ENCODE assay signal across 9 cellular contexts in genomic region chr18:11994708-11995444, GRCh38. TPM values are rescaled to one million over a fixed set of nuclear protein-coding genes. Genes with fewer than 3 reads are reported as not detected.
DNase-seq lines count a peak whose midpoint lies in the region; ATAC-seq and TF ChIP-seq lines count a peak whose summit lies in the region.
"Had no signal": no experiment of that assay in that cellular context is flagged by ENCODE, and none has a peak within 500 bp of the region (broad histone marks: within the 10 kb centered on the region; RNA-seq: fewer than 3 reads in every experiment).

No MANE protein-coding gene starts in this region.

- H3K9ac ChIP-seq in HUES64 (ENCODE audit: low read depth, low read length) = no peak overlapping the region
- no peak overlapping the region for H3K9ac ChIP-seq in endodermal cell (ENCODE audit: extremely low read depth, low read length, poor library complexity, severe bottlenecking)
- no peak overlapping the region for H3K9ac ChIP-seq in MM.1S (ENCODE audit: low read length)

- ATAC-seq in lung (ENCODE audit: insufficient read depth, low FRiP score) = peak; percentile 25
- no peak for ATAC-seq in GM21529 (IDR thresholded peaks at IDR 0.05; ENCODE audit: unreplicated experiment)
- no peak for ATAC-seq in GM18517 (IDR thresholded peaks at IDR 0.05; ENCODE audit: unreplicated experiment)

- H3F3A ChIP-seq in MM.1S (ENCODE audit: insufficient read depth, low read length) = no peaks in the 10 kb centered on the region

- 29% methylated on average over 11 of the region's 11 CpGs for WGBS in HUES64
- WGBS in endodermal cell (ENCODE audit: insufficient coverage in 1 of 2, insufficient read length in 1 of 2), 2 experiments = 32 to 46% methylated on average over 7 to 11 of the region's 11 CpGs
- 39 to 50% methylated on average over 11 of the region's 11 CpGs for WGBS in lung, 2 donors

- DNase-seq in ACHN (peak; percentile 91), endodermal cell (peak; percentile 92), lung (ENCODE audit: low spot score) (no peak), UCSD-AML1 (lab: John Stamatoyannopoulos, UW; ENCODE audit: unreplicated experiment) (no peak), MM.1S (no peak)
- DNase-seq: NCI-H2107 had no signal

- H3K36me3 ChIP-seq in HUES64 (ENCODE audit: insufficient read depth, low read length) (peaks cover 11% of the 10 kb centered on the region), endodermal cell (ENCODE audit: control insufficient read depth, insufficient read depth, low read length) (peaks cover 10% of the 10 kb centered on the region), lung (ENCODE audit: control insufficient read depth in 2 of 2, insufficient read depth in 2 of 2, low read length in 2 of 2) (no peaks in the 10 kb centered on the region), MM.1S (replicated peaks; ENCODE audit: insufficient read depth, low read length) (no peaks in the 10 kb centered on the region)

- H3K27ac Mint-ChIP-seq in endodermal cell = peak overlapping the region; percentile 84

- no peaks in the 10 kb centered on the region for H3K9me3 Mint-ChIP-seq in endodermal cell

- no peak overlapping the region for H2AFZ ChIP-seq in MM.1S (ENCODE audit: low read length)

- peaks cover 12% of the 10 kb centered on the region; the same call in 1 of the 2 replicates for H3K4me1 ChIP-seq in HUES64 (ENCODE audit: insufficient read depth, low read length)
- H3K4me1 ChIP-seq in endodermal cell (ENCODE audit: control insufficient read depth, insufficient read depth, low read length) = peaks cover 6% of the 10 kb centered on the region
- H3K4me1 ChIP-seq in lung (ENCODE audit: control insufficient read depth in 2 of 2, insufficient read depth in 2 of 2, low read length in 2 of 2) = peaks cover 0 to 8% of the 10 kb centered on the region in 2 donors
- H3K4me1 ChIP-seq in MM.1S (ENCODE audit: low read length) = peaks cover 10% of the 10 kb centered on the region

- peak overlapping the region; percentile 7; the same call in 1 of the 2 replicates for H3K27ac ChIP-seq in HUES64 (ENCODE audit: low read depth, low read length)
- H3K27ac ChIP-seq in endodermal cell (ENCODE audit: low read depth, low read length) = no peak overlapping the region
- peak overlapping the region; percentile 2 to 48 for H3K27ac ChIP-seq in lung (ENCODE audit: low read depth in 1 of 2, low read length in 1 of 2)
- H3K27ac ChIP-seq in MM.1S (ENCODE audit: low read length) = no peak overlapping the region

- H3K9me3 ChIP-seq in HUES64 (ENCODE audit: insufficient read depth, low read depth, low read length) = no peaks in the 10 kb centered on the region
- H3K9me3 ChIP-seq in endodermal cell (ENCODE audit: control insufficient read depth, low read length) = no peaks in the 10 kb centered on the region
- no peaks in the 10 kb centered on the region for H3K9me3 ChIP-seq in lung (ENCODE audit: control insufficient read depth in 2 of 2, insufficient read depth in 1 of 2, low read length in 1 of 2)
- H3K9me3 ChIP-seq in MM.1S (replicated peaks; ENCODE audit: insufficient read depth, low read length) = no peaks in the 10 kb centered on the region

- in situ Hi-C loops in ACHN (cut with HindIII; ENCODE audit: low pct_ligation_motif_present, low pct_unique_long_range_greater_than_20kb, low sequenced_read_pairs) = no loop called here

- no peak overlapping the region; the same call in 1 of the 2 replicates for H3K4me2 ChIP-seq in MM.1S (ENCODE audit: low read depth, low read length)

- peak overlapping the region; percentile 29 for H3K4me3 ChIP-seq in HUES64 (ENCODE audit: low read length)
- no peak overlapping the region for H3K4me3 ChIP-seq in endodermal cell (ENCODE audit: low read length)
- H3K4me3 ChIP-seq in lung = no peak overlapping the region
- no peak overlapping the region for H3K4me3 ChIP-seq in MM.1S (ENCODE audit: low read length)

- peak overlapping the region; percentile 9 for H3K4me3 Mint-ChIP-seq in endodermal cell

- TF ChIP-seq CTCF in endodermal cell (conservative IDR thresholded peaks at IDR 0.05) = no peak
- no peak for TF ChIP-seq CTCF in lung (IDR thresholded peaks at IDR 0.05; ENCODE audit: control extremely low read depth, extremely low read depth)
- no peak for TF ChIP-seq CTCF in MM.1S (IDR thresholded peaks at IDR 0.05; ENCODE audit: low read length)

- H3K27me3 ChIP-seq in HUES64 (ENCODE audit: insufficient read depth, low read length) (no peaks in the 10 kb centered on the region), endodermal cell (ENCODE audit: control insufficient read depth, insufficient read depth, low read length, poor library complexity, severe bottlenecking) (no peaks in the 10 kb centered on the region), lung (ENCODE audit: control insufficient read depth, insufficient read depth) (no peaks in the 10 kb centered on the region), MM.1S (replicated peaks; ENCODE audit: insufficient read depth, low read length) (no peaks in the 10 kb centered on the region)

- H3K36me3 Mint-ChIP-seq in endodermal cell (ENCODE audit: low read depth) = peaks cover 10% of the 10 kb centered on the region

- H3K79me2 ChIP-seq in MM.1S (ENCODE audit: low read length) = no peaks in the 10 kb centered on the region

- H3K4me1 Mint-ChIP-seq in endodermal cell = peaks cover 33% of the 10 kb centered on the region

- H3K27me3 Mint-ChIP-seq in endodermal cell (ENCODE audit: insufficient read depth) = no peaks in the 10 kb centered on the region

- H3K9me2 ChIP-seq in MM.1S (replicated peaks; ENCODE audit: insufficient read depth, low read length) = no peaks in the 10 kb centered on the region

- H4K20me1 ChIP-seq in MM.1S (ENCODE audit: insufficient read depth, low read length) = no peaks in the 10 kb centered on the region; the same call in 1 of the 2 replicates

RNA-seq across cellular contexts. Expression of gene IMPA2, which starts 13.6 kb away (rescaled TPM):
- 73.2 TPM for polyA plus RNA-seq in HUES64 (2013, experiment 1 of 2)
- 71.5 TPM for polyA plus RNA-seq in HUES64 (2013, experiment 2 of 2)
- total RNA-seq in endodermal cell (10 to 100 TPM; 68.0 to 88.9 TPM), lung (10 to 100 TPM; 60.8 to 62.2 TPM)
- 62.2 TPM for polyA plus RNA-seq in endodermal cell (2013, experiment 1 of 2)
- 51.6 TPM for polyA plus RNA-seq in endodermal cell (2013, experiment 2 of 2)
- 10 to 100 TPM; 43.4 to 65.4 TPM for polyA plus RNA-seq in lung

Comparison
In these comparisons a context has a peak if more than half of its experiments do, and no peak if none do; other contexts are left out.
1. DNase-seq: peak in ACHN (single experiment) and endodermal cell (single experiment); none in lung (single experiment), UCSD-AML1 (single experiment) and MM.1S (single experiment).
2. H3K27ac ChIP-seq: peak in HUES64 (single experiment) and lung (2 of 2); none in endodermal cell (single experiment) and MM.1S (single experiment).